In the genomic region with DNA sequence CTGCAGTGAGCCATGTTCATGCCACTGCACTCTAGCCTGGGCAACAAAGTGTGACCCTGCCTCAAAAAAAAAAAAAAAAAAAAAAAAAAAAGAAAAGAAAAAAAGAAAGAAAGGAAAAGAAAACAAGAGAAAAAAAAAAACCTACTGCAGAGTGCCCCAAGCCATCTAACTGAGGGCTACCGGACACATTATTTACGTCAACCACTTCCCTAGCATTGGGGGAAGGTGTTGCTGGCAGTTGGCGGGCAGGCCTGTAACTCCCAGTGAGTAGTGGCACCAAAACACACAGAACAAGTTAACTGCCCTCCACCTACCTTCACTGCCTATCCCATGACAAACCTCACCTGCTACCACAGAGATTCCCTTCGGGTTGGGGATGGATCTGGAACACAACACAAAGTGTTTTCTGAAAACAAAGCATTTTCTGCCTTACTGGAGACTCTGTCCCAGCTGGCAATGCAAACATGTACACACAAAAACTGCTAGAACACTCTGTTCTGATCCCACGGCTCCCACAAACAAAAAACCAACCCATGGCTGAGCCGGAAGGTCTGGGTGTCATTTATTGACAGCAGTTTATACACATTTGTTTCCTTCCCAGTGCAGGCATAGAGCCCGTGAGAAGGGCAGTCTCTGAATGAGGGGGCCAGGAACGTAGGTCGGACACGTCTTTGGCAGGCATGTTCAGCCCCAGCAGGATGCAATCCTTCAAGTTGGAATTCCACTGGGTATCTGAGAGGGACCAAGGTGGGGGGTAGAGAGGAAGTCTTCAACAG, we compare ENCODE assay signal across 14 cellular contexts. TPM values are rescaled to one million over a fixed set of nuclear protein-coding genes. Genes with fewer than 3 reads are reported as not detected.
DNase-seq lines count a peak whose midpoint lies in the region; ATAC-seq and TF ChIP-seq lines count a peak whose summit lies in the region.
"Had no signal": no experiment of that assay in that cellular context is flagged by ENCODE, and none has a peak within 500 bp of the region (broad histone marks: within the 10 kb centered on the region; RNA-seq: fewer than 3 reads in every experiment).

No MANE protein-coding gene starts in this region.

- TF ChIP-seq CTCF in RWPE2 (IDR thresholded peaks at IDR 0.05; ENCODE audit: poor library complexity, severe bottlenecking) (no peak), endothelial cell (IDR thresholded peaks at IDR 0.05; ENCODE audit: unreplicated experiment) (no peak), prostate gland (IDR thresholded peaks at IDR 0.05) (no peak)

- TF ChIP-seq POLR2A in prostate gland (IDR thresholded peaks at IDR 0.05), result no peak

- peak overlapping the region; percentile 78 to 95 (median 90) for H3K27ac Mint-ChIP-seq in CD8-positive, alpha-beta memory T cell
- no peak overlapping the region for H3K27ac Mint-ChIP-seq in endothelial cell (ENCODE audit: unreplicated experiment)
- H3K27ac Mint-ChIP-seq: dendritic cell treated with granulocyte-macrophage colony-stimulating factor and Interleukin-4, amounts not matched to agents 40 ng/mL and 50 ng/mL, for 4 days had no signal

- intact Hi-C loops in prostate gland (cut with DNase I), result loop anchor here (10.0 kb wide), 1 partner anchor 151 kb away; no protein-coding TSS in a partner anchor

- POLR2A ChIA-PET in CD8-positive, alpha-beta memory T cell (lab: Charles Lee), result no interaction called here

- peaks cover 36 to 46% (median 41%) of the 10 kb centered on the region in 3 donors for H3K4me1 Mint-ChIP-seq in CD8-positive, alpha-beta memory T cell
- H3K4me1 Mint-ChIP-seq in endothelial cell (ENCODE audit: unreplicated experiment), result peaks cover 12% of the 10 kb centered on the region

- H3K9me3 Mint-ChIP-seq in CD8-positive, alpha-beta memory T cell, result no peaks in the 10 kb centered on the region
- H3K9me3 Mint-ChIP-seq in endothelial cell (ENCODE audit: unreplicated experiment), result no peaks in the 10 kb centered on the region
- H3K9me3 Mint-ChIP-seq: CD14-positive monocyte; dendritic cell treated with granulocyte-macrophage colony-stimulating factor and Interleukin-4, amounts not matched to agents 40 ng/mL and 50 ng/mL, for 4 days had no signal

- WGBS in prostate gland, result 45% methylated on average over 10 of the region's 10 CpGs

- H3K4me3 Mint-ChIP-seq in CD8-positive, alpha-beta memory T cell, result peak overlapping the region; percentile 43 to 83 (median 59)
- H3K4me3 Mint-ChIP-seq in endothelial cell (ENCODE audit: unreplicated experiment), result peak overlapping the region; percentile 44
- H3K4me3 Mint-ChIP-seq: CD14-positive monocyte; dendritic cell treated with granulocyte-macrophage colony-stimulating factor and Interleukin-4, amounts not matched to agents 40 ng/mL and 50 ng/mL, for 4 days had no signal

- H3K4me1 ChIP-seq in CD8-positive, alpha-beta memory T cell (ENCODE audit: insufficient read depth, low read length), result peaks cover 33% of the 10 kb centered on the region
- H3K4me1 ChIP-seq in RWPE2 (ENCODE audit: insufficient read depth, poor library complexity, severe bottlenecking) (no peaks in the 10 kb centered on the region), prostate gland (replicated peaks) (peaks cover 11% of the 10 kb centered on the region)
- H3K4me1 ChIP-seq: HAP-1 had no signal

- H3K9me3 ChIP-seq in CD8-positive, alpha-beta memory T cell (ENCODE audit: low read length), result no peaks in the 10 kb centered on the region
- H3K9me3 ChIP-seq in RWPE2 (ENCODE audit: severe bottlenecking), result no peaks in the 10 kb centered on the region
- no peaks in the 10 kb centered on the region for H3K9me3 ChIP-seq in prostate gland
- H3K9me3 ChIP-seq: HAP-1 had no signal

- peaks cover 43% of the 10 kb centered on the region for H3K36me3 ChIP-seq in CD8-positive, alpha-beta memory T cell (ENCODE audit: insufficient read depth, low read length)
- H3K36me3 ChIP-seq in RWPE2 (ENCODE audit: low read depth) (peaks cover 53% of the 10 kb centered on the region), prostate gland (peaks cover 6 to 9% of the 10 kb centered on the region in 2 donors)

- CTCF ChIA-PET in CD8-positive, alpha-beta memory T cell (lab: Charles Lee), result interaction anchor here (9.0 kb wide), 1 partner anchor 153 kb away, joined by 85 read pairs; no protein-coding TSS in a partner anchor

- H3K27me3 ChIP-seq in CD8-positive, alpha-beta memory T cell (ENCODE audit: insufficient read depth, low read length, poor library complexity, severe bottlenecking), result no peaks in the 10 kb centered on the region
- H3K27me3 ChIP-seq in RWPE2 (ENCODE audit: insufficient read depth, poor library complexity, severe bottlenecking) (no peaks in the 10 kb centered on the region), prostate gland (replicated peaks; ENCODE audit: insufficient read depth) (no peaks in the 10 kb centered on the region)

- H3K27ac ChIP-seq in CD8-positive, alpha-beta memory T cell (ENCODE audit: low read depth, low read length), result peak overlapping the region; percentile 33
- H3K27ac ChIP-seq in RWPE2 (ENCODE audit: poor library complexity, severe bottlenecking) (no peak overlapping the region), prostate gland (peak overlapping the region; percentile 84 to 87)

- peaks cover 14 to 61% (median 26%) of the 10 kb centered on the region in 3 donors for H3K36me3 Mint-ChIP-seq in CD8-positive, alpha-beta memory T cell
- peaks cover 29% of the 10 kb centered on the region for H3K36me3 Mint-ChIP-seq in endothelial cell (ENCODE audit: low read depth, unreplicated experiment)

- DNase-seq in CD8-positive, alpha-beta memory T cell, result peak in 1 of 5 donors; percentile 26
- DNase-seq in RWPE2 (ENCODE audit: low spot score) (peak; percentile 6), endothelial cell (ENCODE audit: low spot score) (no peak), prostate gland (ENCODE audit: low spot score) (peak; percentile 71), SHP77 treated with DMSO at 0.1 percent for 48 hours (lab: John Stamatoyannopoulos, UW) (no peak), kidney glomerular epithelial cell (lab: John Stamatoyannopoulos, UW) (no peak), iPS-NIHi7 (ENCODE audit: extremely low spot score) (no peak)
- DNase-seq: NCI-H187 treated with DMSO at 0.1 percent for 48 hours, NCI-H774 had no signal

- no peak overlapping the region for H3K4me3 ChIP-seq in CD8-positive, alpha-beta memory T cell (ENCODE audit: low read length)
- H3K4me3 ChIP-seq in RWPE2 (ENCODE audit: severe bottlenecking) (no peak overlapping the region), prostate gland (no peak overlapping the region)
- H3K4me3 ChIP-seq: HAP-1 had no signal

- ATAC-seq in RWPE2 (ENCODE audit: low read depth), result no peak
- ATAC-seq in HG03108 (IDR thresholded peaks at IDR 0.05; ENCODE audit: unreplicated experiment), result no peak
- ATAC-seq: Right ventricle myocardium inferior had no signal

- H3K27me3 Mint-ChIP-seq in CD8-positive, alpha-beta memory T cell, result peaks cover 0 to 4% of the 10 kb centered on the region in 2 donors
- no peaks in the 10 kb centered on the region for H3K27me3 Mint-ChIP-seq in endothelial cell (ENCODE audit: unreplicated experiment)
- H3K27me3 Mint-ChIP-seq: dendritic cell treated with granulocyte-macrophage colony-stimulating factor and Interleukin-4, amounts not matched to agents 40 ng/mL and 50 ng/mL, for 4 days had no signal

RNA-seq across cellular contexts. Expression of a gene that starts 11.0 kb away (rescaled TPM):
- 100 to 1,000 TPM; 440 to 450 TPM for total RNA-seq in CD8-positive, alpha-beta memory T cell
- polyA plus RNA-seq in CD8-positive, alpha-beta memory T cell, result 164 TPM
- 181 TPM for total RNA-seq in endothelial cell (ENCODE audit: unreplicated experiment)
- 100 to 1,000 TPM; 105 to 135 TPM for total RNA-seq in prostate gland

RNA-seq across cellular contexts. Expression of a gene that starts 41.7 kb away (rescaled TPM):
- total RNA-seq in CD8-positive, alpha-beta memory T cell, result 10 to 100 TPM; 11.5 to 11.9 TPM
- 27.7 TPM for polyA plus RNA-seq in CD8-positive, alpha-beta memory T cell
- total RNA-seq in endothelial cell (ENCODE audit: unreplicated experiment), result 36.0 TPM
- total RNA-seq in prostate gland, result 10 to 100 TPM; 59.7 to 88.5 TPM

Comparison
In these comparisons a context has a peak if more than half of its experiments do, and no peak if none do; other contexts are left out.
1. DNase-seq: peak in RWPE2 (single experiment) and prostate gland (single experiment); none in endothelial cell (single experiment), SHP77 treated with DMSO at 0.1 percent for 48 hours (single experiment), kidney glomerular epithelial cell (single experiment) and iPS-NIHi7 (single experiment).